In the genomic region with DNA sequence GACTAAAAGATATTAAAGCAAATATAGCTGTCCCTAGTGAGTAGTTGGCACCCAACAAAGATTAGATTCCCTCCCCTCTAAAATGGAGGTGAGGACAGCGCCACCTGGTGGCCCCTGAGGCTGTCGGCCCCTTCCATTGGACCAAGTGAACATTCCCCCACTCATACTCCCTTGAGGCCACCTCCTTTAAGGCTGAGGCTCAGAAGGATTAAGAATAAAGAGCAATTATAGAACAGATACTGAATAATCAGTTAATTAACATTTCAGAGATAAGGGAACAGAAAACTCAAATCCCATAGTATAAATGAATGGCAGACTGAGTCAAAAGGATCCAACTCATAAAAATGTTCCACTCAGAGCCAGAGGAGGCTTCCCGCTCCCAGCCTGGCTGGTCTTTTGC, we compare ENCODE assay signal across 8 cellular contexts.
DNase-seq lines count a peak whose midpoint lies in the region; ATAC-seq, FAIRE-seq and TF ChIP-seq lines count a peak whose summit lies in the region.

No MANE protein-coding gene starts in this region.

- peaks cover 0 to 7% (median 4%) of the 10 kb centered on the region in 5 experiments for H3K9me3 Mint-ChIP-seq in brain

- no peak overlapping the region for H3K4me3 Mint-ChIP-seq in brain

- TF ChIP-seq CTCF in brain (conservative IDR thresholded peaks at IDR 0.05) (peak; percentile 29 to 74), retinal pigment epithelial cell (conservative IDR thresholded peaks at IDR 0.05; ENCODE audit: low read depth, low read length) (peak; percentile 53), pancreas (IDR thresholded peaks at IDR 0.05) (peak in 2 of 4 donors; percentile 27 to 30)

- no peak overlapping the region for H3K27ac ChIP-seq in pancreas

- H3K27ac Mint-ChIP-seq in brain, result no peak overlapping the region

- peaks cover 6% of the 10 kb centered on the region for H3K4me1 Mint-ChIP-seq in brain

- no peak for FAIRE-seq in pancreas (lab: Jason Lieb, UNC)

- H3K9me3 ChIP-seq in pancreas, result no peaks in the 10 kb centered on the region

- H3K36me3 Mint-ChIP-seq in brain, result no peaks in the 10 kb centered on the region

- intact Hi-C loops in pancreas (cut with DNase I), result no loop called here

- H3K4me3 ChIP-seq in retinal pigment epithelial cell (ENCODE audit: low read length), result no peak overlapping the region
- no peak overlapping the region for H3K4me3 ChIP-seq in pancreas

- no peaks in the 10 kb centered on the region for H3K4me1 ChIP-seq in pancreas

- peaks cover 0 to 5% (median 0%) of the 10 kb centered on the region in 4 donors for H3K27me3 ChIP-seq in pancreas

- no peaks in the 10 kb centered on the region for H3K36me3 ChIP-seq in pancreas

- peaks cover 12% of the 10 kb centered on the region for H3K27me3 Mint-ChIP-seq in brain

- DNase-seq in activated CD4-positive, CD25-positive, alpha-beta regulatory T cell treated with anti-CD3 and anti-CD28 coated beads, Interleukin-2, amount 50 U/mL, for 72 hours, result peak; percentile 47
- DNase-seq in H4 (ENCODE audit: low spot score) (peak; percentile 31), NOMO-1 treated with DMSO at 0.1 percent for 48 hours (lab: John Stamatoyannopoulos, UW; ENCODE audit: unreplicated experiment) (peak; percentile 39), retinal pigment epithelial cell (ENCODE audit: low read depth) (no peak), pancreas (no peak)

- no peak for ATAC-seq in activated CD4-positive, CD25-positive, alpha-beta regulatory T cell treated with anti-CD3 and anti-CD28 coated beads, Interleukin-2, amount 50 U/mL, for 24 hours
- no peak for ATAC-seq in pancreas
- ATAC-seq in HG02973 (IDR thresholded peaks at IDR 0.05; ENCODE audit: unreplicated experiment), result no peak

- 38 to 40% methylated on average over 3 of the region's 3 CpGs for WGBS in pancreas, 2 donors

Comparison
In these comparisons a context has a peak if more than half of its experiments do, and no peak if none do; other contexts are left out.
1. DNase-seq: peak in activated CD4-positive, CD25-positive, alpha-beta regulatory T cell treated with anti-CD3 and anti-CD28 coated beads, Interleukin-2, amount 50 U/mL, for 72 hours (single experiment), H4 (single experiment) and NOMO-1 treated with DMSO at 0.1 percent for 48 hours (single experiment); none in retinal pigment epithelial cell (single experiment) and pancreas (0 of 6).